Comparison of ENCODE assay signal across 8 cellular contexts in genomic region chr7:134605978-134606923, GRCh38. TPM values are rescaled to one million over a fixed set of nuclear protein-coding genes. Genes with fewer than 3 reads are reported as not detected.
DNase-seq lines count a peak whose midpoint lies in the region; TF ChIP-seq lines count a peak whose summit lies in the region.

No MANE protein-coding gene starts in this region.

- peak overlapping the region; percentile 73 for H3K4me3 Mint-ChIP-seq in HFFc6

- H3K4me1 Mint-ChIP-seq in HFFc6 (ENCODE audit: low read depth) = peaks cover 52% of the 10 kb centered on the region

- H3K4me3 ChIP-seq in GM12864 (ENCODE audit: low read depth, low read length) = no peak overlapping the region

- DNase-seq in GM12864 (ENCODE audit: low read depth) (peak; percentile 27), HFFc6 (peak; percentile 62), NCI-H2081 treated with DMSO at 0.1 percent for 48 hours (lab: John Stamatoyannopoulos, UW) (peak; percentile 28), caudate nucleus (lab: John Stamatoyannopoulos, UW) (peak in 53 of 61 donors; percentile 1 to 72 (median 29)), kidney glomerular epithelial cell (lab: John Stamatoyannopoulos, UW) (peak; percentile 50), NCI-H187 treated with DMSO at 0.1 percent for 48 hours (lab: John Stamatoyannopoulos, UW) (no peak)
- DNase-seq in activated CD4-positive, CD25-positive, alpha-beta regulatory T cell (lab: John Stamatoyannopoulos, UW) = peak; percentile 7 to 39 (median 26)
- DNase-seq in stimulated activated CD4-positive, alpha-beta T cell treated with anti-CD3 and anti-CD28 coated beads, Interleukin-2, amount 100 ng/mL, for 4 hours (ENCODE audit: low read depth) = peak; percentile 36

- no peak overlapping the region for H3K27ac ChIP-seq in caudate nucleus (ENCODE audit: low read depth, low read length)

- H3K27ac Mint-ChIP-seq in HFFc6 = peak overlapping the region; percentile 57

- no peaks in the 10 kb centered on the region for H3K36me3 Mint-ChIP-seq in HFFc6 (ENCODE audit: low read depth)

- no peaks in the 10 kb centered on the region; the same call in 1 of the 2 replicates for H3K27me3 Mint-ChIP-seq in HFFc6 (ENCODE audit: insufficient read depth)

- no peaks in the 10 kb centered on the region for H3K9me3 Mint-ChIP-seq in HFFc6

- TF ChIP-seq CTCF in GM12864 (IDR thresholded peaks at IDR 0.05; ENCODE audit: low read depth, low read length, missing control alignments) (peak; percentile 80), HFFc6 (IDR thresholded peaks at IDR 0.05) (peak; percentile 98)

RNA-seq across cellular contexts. Expression of gene BPGM, which starts 40.4 kb away (rescaled TPM):
- total RNA-seq in HFFc6 (2021; fragmentation: NEBNext Ultra II Directional; extraction: Animal tissue kit (Norgen Biotek cat#: 25700)) = 10 to 100 TPM; 34.4 to 57.3 (median 39.3) TPM

RNA-seq across cellular contexts. Expression of gene AKR1B15, which starts 57.3 kb away (rescaled TPM):
- not detected for total RNA-seq in HFFc6 (2021; fragmentation: NEBNext Ultra II Directional; extraction: Animal tissue kit (Norgen Biotek cat#: 25700))
